ENCODE assay signal across 25 cellular contexts in the genomic region with DNA sequence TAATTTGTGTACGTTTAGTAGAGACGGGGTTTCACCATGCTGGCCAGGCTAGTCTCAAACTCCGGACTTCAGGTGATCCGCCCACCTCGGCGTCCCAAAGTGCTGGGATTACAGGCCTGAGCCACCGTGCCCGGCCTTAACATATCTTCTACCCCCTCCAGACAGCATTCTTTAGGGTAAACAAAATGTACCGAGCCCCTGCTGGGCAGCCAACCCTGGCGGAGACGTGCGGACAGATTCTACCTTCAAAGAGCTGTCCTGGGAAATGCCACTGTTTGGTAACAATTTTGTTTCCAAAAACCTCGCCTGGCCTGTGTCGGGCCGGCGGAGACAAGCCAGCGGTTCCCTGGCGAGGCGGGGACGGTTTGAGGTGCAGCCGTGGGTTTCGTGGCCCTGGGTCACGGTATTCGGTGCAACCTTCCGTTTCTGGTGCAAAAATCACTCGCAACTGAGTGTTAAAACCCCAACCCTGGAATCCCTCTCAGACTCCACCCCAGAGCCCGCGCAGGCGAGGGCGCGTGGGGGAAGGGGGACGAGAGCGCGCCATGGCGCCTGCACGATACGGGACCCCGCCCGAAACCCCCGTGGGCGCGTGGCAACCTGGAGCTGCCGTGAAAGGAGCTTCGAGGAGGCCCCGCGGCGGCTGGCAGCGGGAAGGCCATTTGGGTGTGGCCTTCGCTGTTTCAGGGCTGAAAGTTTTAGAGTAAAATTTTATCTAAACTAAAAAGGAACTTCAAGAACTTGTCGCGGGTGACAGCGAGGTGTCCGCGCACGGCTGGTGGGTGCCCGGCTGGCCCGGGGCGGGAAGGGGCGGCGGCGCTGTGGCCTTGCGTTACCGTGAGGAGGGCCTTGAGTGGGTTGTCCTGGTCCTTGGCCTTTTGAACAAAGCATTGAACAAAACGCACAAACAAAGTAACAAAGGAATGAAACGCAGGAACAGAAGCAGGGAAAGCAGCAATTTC. TPM values are rescaled to one million over a fixed set of nuclear protein-coding genes. Genes with fewer than 3 reads are reported as not detected.
DNase-seq lines count a peak whose midpoint lies in the region; ATAC-seq and TF ChIP-seq lines count a peak whose summit lies in the region.
"Had no signal": no experiment of that assay in that cellular context is flagged by ENCODE, and none has a peak within 500 bp of the region (broad histone marks: within the 10 kb centered on the region; RNA-seq: fewer than 3 reads in every experiment).

No MANE protein-coding gene starts in this region.

- peaks cover 9% of the 10 kb centered on the region for H3K4me1 Mint-ChIP-seq in CD8-positive, alpha-beta T cell (ENCODE audit: low read depth)

- TF ChIP-seq CTCF in CD8-positive, alpha-beta T cell (IDR thresholded peaks at IDR 0.05): no peak
- TF ChIP-seq CTCF in spleen (IDR thresholded peaks at IDR 0.05 in 8 of 11, conservative IDR thresholded peaks at IDR 0.05 in 3 of 11): no peak

- peaks cover 8% of the 10 kb centered on the region for H3K4me1 ChIP-seq in CD8-positive, alpha-beta T cell (ENCODE audit: insufficient read depth, low read length)
- peaks cover 9% of the 10 kb centered on the region for H3K4me1 ChIP-seq in HUES6 (ENCODE audit: control insufficient read depth, insufficient read depth, low read length)
- H3K4me1 ChIP-seq in spleen: peaks cover 0 to 27% (median 21%) of the 10 kb centered on the region in 6 donors

- WGBS in spleen, 5 donors: 68 to 80% (median 70%) methylated on average over 63 to 65 of the region's 65 CpGs

- POLR2A ChIA-PET in CD8-positive, alpha-beta T cell (lab: Charles Lee): interaction anchor here (0.7 to 2.3 kb wide), 5 partner anchors 16 to 124 kb away, joined by 3 to 11 read pairs (median 4); partner anchors contain the start of gene MRFAP1

- H3K27ac ChIP-seq in CD8-positive, alpha-beta T cell (ENCODE audit: low read depth, low read length): no peak overlapping the region
- H3K27ac ChIP-seq in HUES6 (ENCODE audit: low read depth, low read length) (no peak overlapping the region; the same call in 1 of the 2 replicates), spleen (peak overlapping the region; percentile 16 to 91 (median 78))
- H3K27ac ChIP-seq: cardiac muscle cell, epithelial cell of prostate, right lobe of liver had no signal

- no peak for TF ChIP-seq POLR2A in spleen (IDR thresholded peaks at IDR 0.05)

- H3K36me3 Mint-ChIP-seq in CD8-positive, alpha-beta T cell: no peaks in the 10 kb centered on the region
- H3K36me3 Mint-ChIP-seq: activated naive CD8-positive, alpha-beta T cell treated with anti-CD3 and anti-CD28 coated beads, Interleukin-2, amount 10 ng/mL, durations not matched to agents 7 days and 5 days had no signal

- H3K9me3 Mint-ChIP-seq in CD8-positive, alpha-beta T cell: no peaks in the 10 kb centered on the region
- H3K9me3 Mint-ChIP-seq: activated naive CD8-positive, alpha-beta T cell treated with anti-CD3 and anti-CD28 coated beads, Interleukin-2, amount 10 ng/mL, durations not matched to agents 7 days and 5 days had no signal

- intact Hi-C loops in CD8-positive, alpha-beta T cell (cut with DNase I, micrococcal nuclease): loop anchor here in 1 of 2 experiments (2.0 kb wide), 1 partner anchor 15 kb away; no protein-coding TSS in a partner anchor
- intact Hi-C loops in spleen (cut with DNase I; ENCODE audit: low total_unique reads): no loop called here

- peak overlapping the region; percentile 26 for H3K9ac ChIP-seq in HUES6 (ENCODE audit: low read length)

- DNase-seq in CD8-positive, alpha-beta T cell: no peak
- DNase-seq in left kidney (ENCODE audit: low read depth, low spot score): peak; percentile 9
- no peak for DNase-seq in spleen
- DNase-seq in EL: no peak
- DNase-seq in hypothalamus (lab: John Stamatoyannopoulos, UW): no peak
- DNase-seq: activated CD4-positive, alpha-beta T cell treated with anti-CD3 and anti-CD28 coated beads, Interleukin-2, amount 50 U/mL, for 48 hours; activated CD4-positive, CD25-positive, alpha-beta regulatory T cell treated with anti-CD3 and anti-CD28 coated beads, Interleukin-2, amount 50 U/mL, for 72 hours; activated naive CD8-positive, alpha-beta T cell treated with anti-CD3 and anti-CD28 coated beads, Interleukin-2, amount 10 ng/mL, durations not matched to agents 7 days and 5 days; DND-41; effector CD8-positive, alpha-beta T cell; hippocampal formation; IMR-90; left colon; mesendoderm; NCI-H1436 treated with DMSO at 0.1 percent for 48 hours; NCI-H748 treated with DMSO at 0.1 percent for 48 hours; Peyer's patch; right lobe of liver; SIG-M5; trophoblast cell had no signal

- no peaks in the 10 kb centered on the region for H3K36me3 ChIP-seq in CD8-positive, alpha-beta T cell (ENCODE audit: insufficient read depth, low read length)
- H3K36me3 ChIP-seq in HUES6 (ENCODE audit: control insufficient read depth, insufficient read depth, low read length): no peaks in the 10 kb centered on the region
- H3K36me3 ChIP-seq in spleen: no peaks in the 10 kb centered on the region
- H3K36me3 ChIP-seq: ascending aorta, cardiac muscle cell, Peyer's patch, right lobe of liver had no signal

- peak overlapping the region; percentile 74 for H3K4me3 Mint-ChIP-seq in CD8-positive, alpha-beta T cell

- no peak overlapping the region for H3K4me3 ChIP-seq in CD8-positive, alpha-beta T cell (ENCODE audit: low read depth, low read length)
- no peak overlapping the region for H3K4me3 ChIP-seq in HUES6 (ENCODE audit: low read depth, low read length)
- peak overlapping the region in 2 of 8 donors; percentile 50 to 68 for H3K4me3 ChIP-seq in spleen
- H3K4me3 ChIP-seq: cardiac muscle cell had no signal

- no peak for ATAC-seq in CD8-positive, alpha-beta T cell
- no peak for ATAC-seq in GM21381 (IDR thresholded peaks at IDR 0.05; ENCODE audit: unreplicated experiment)

- CTCF ChIA-PET in CD8-positive, alpha-beta T cell (lab: Charles Lee): interaction anchor here (1.0 to 1.5 kb wide), 4 partner anchors 13 to 216 kb away, joined by 3 to 4 read pairs (median 4); partner anchors contain the start of gene BLOC1S4

- H3K9me3 ChIP-seq in CD8-positive, alpha-beta T cell (ENCODE audit: low read length): no peaks in the 10 kb centered on the region
- no peaks in the 10 kb centered on the region for H3K9me3 ChIP-seq in HUES6 (ENCODE audit: control insufficient read depth, insufficient read depth, low read depth, low read length)
- no peaks in the 10 kb centered on the region for H3K9me3 ChIP-seq in spleen
- H3K9me3 ChIP-seq: ascending aorta, Peyer's patch, right lobe of liver had no signal

- no peaks in the 10 kb centered on the region for H3K27me3 ChIP-seq in CD8-positive, alpha-beta T cell (ENCODE audit: insufficient read depth, low read length)
- H3K27me3 ChIP-seq in HUES6 (ENCODE audit: control insufficient read depth, insufficient read depth, low read length): peaks cover 32% of the 10 kb centered on the region
- H3K27me3 ChIP-seq in spleen (replicated peaks in 1 of 7): peaks cover 0 to 38% (median 0%) of the 10 kb centered on the region in 7 donors
- H3K27me3 ChIP-seq: ascending aorta, Peyer's patch, right lobe of liver had no signal

- H3K27me3 Mint-ChIP-seq in CD8-positive, alpha-beta T cell (ENCODE audit: low read depth): peaks cover 3% of the 10 kb centered on the region

- no peak overlapping the region for H3K27ac Mint-ChIP-seq in CD8-positive, alpha-beta T cell
- H3K27ac Mint-ChIP-seq: activated naive CD8-positive, alpha-beta T cell treated with anti-CD3 and anti-CD28 coated beads, Interleukin-2, amount 10 ng/mL, durations not matched to agents 7 days and 5 days had no signal

RNA-seq across cellular contexts. Expression of gene MRFAP1, which starts 17.0 kb away (rescaled TPM):
- 100 to 1,000 TPM; 177 to 183 TPM for total RNA-seq in CD8-positive, alpha-beta T cell
- total RNA-seq in spleen: 100 to 1,000 TPM; 181 to 265 (median 227) TPM
- 100 to 1,000 TPM; 133 to 299 (median 191) TPM for polyA plus RNA-seq in spleen

RNA-seq across cellular contexts. Expression of gene S100P, which starts 36.2 kb away (rescaled TPM):
- 1 to 10 TPM; 1.1 to 1.5 TPM for total RNA-seq in CD8-positive, alpha-beta T cell
- 100 to 1,000 TPM in 2 of 7 donors, 10 to 100 TPM in 5; 17.1 to 162 (median 34.9) TPM for total RNA-seq in spleen
- polyA plus RNA-seq in spleen: 10 to 100 TPM in 1 of 3 donors, 1 to 10 TPM in 2; 3.5 to 15.3 (median 8.8) TPM
- total RNA-seq: ascending aorta, cardiac muscle cell, IMR-90 had no signal
- polyA plus RNA-seq: cardiac muscle cell, IMR-90 had no signal

RNA-seq across cellular contexts. Expression of gene MRFAP1L1, which starts 52.1 kb away (rescaled TPM):
- total RNA-seq in CD8-positive, alpha-beta T cell: 10 to 100 TPM; 27.5 to 30.0 TPM
- total RNA-seq in spleen: 10 to 100 TPM; 45.6 to 96.9 (median 57.1) TPM
- polyA plus RNA-seq in spleen: 10 to 100 TPM; 50.6 to 74.2 (median 67.7) TPM

RNA-seq across cellular contexts. Expression of gene BLOC1S4, which starts 58.5 kb away (rescaled TPM):
- total RNA-seq in CD8-positive, alpha-beta T cell: 10 to 100 TPM; 29.7 to 30.7 TPM
- total RNA-seq in spleen: 10 to 100 TPM; 13.4 to 24.2 (median 16.7) TPM
- polyA plus RNA-seq in spleen: 10 to 100 TPM; 19.6 to 22.8 (median 20.3) TPM

Comparison
In these comparisons a context has a peak if more than half of its experiments do, and no peak if none do; other contexts are left out.
1. H3K27ac ChIP-seq: peak in spleen (8 of 8); none in CD8-positive, alpha-beta T cell (single experiment) and HUES6 (single experiment).
2. RNA of gene S100P, which starts 36.2 kb away (total RNA-seq): 17.1 to 162 TPM in spleen; 1.1 to 1.5 TPM in CD8-positive, alpha-beta T cell; every median in the first group is over 4 times any median in the second.